Comparison of ENCODE assay signal across 2 cellular contexts in the genomic region with DNA sequence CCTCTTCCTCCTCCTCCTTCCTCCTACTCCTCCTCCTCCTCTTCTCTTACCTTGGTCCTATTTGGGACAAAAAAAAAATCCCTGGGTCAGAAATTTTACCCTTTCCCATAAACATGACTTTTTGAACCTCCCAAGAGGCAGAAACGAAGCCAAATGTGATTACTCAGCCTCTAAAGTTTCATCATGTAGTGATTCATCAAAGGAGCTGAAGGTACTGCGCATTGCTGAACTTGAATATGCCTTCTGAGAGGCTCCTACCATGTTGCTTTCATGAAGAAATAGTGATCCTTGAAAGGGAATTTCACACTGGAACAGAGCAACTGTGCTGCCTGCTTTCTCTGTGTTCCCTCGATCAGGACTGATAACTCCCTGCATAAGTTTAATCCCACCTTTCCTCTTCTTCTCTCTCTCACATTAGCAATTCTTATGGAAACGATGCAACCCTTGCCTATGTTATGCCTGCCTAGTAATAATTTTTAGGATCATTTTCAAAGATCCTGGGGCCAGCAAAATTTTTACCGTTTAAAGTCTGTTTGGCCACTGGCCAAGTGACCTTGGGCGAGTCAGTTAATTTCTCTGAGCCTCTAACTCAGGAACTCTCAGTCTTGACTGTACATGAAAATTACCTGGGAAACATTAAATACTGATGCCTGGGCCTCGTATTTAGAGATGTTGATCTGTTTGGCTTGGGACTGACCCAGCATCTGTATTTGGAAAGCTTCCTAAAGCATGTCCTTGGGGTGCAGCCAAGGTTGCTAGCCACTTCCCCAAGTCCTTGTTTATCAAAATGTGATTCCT.
A peak's percentile ranks its signal among the peaks of the same experiment; 100 is the strongest.
TF ChIP-seq lines count a peak whose summit lies in the region.

No MANE protein-coding gene starts in this region.

TF ChIP-seq in SK-N-SH, 30 proteins besides CTCF, POLR2A, EP300 and RAD21 (continued from another document):
- 0 out of 2 replicates have a peak, but pooled peaks have one; percentile 14 for TF ChIP-seq REST (IDR thresholded peaks at IDR 0.05; ENCODE audit: low read depth, low read length)
- peak; percentile 46; the same call in 1 of the 2 replicates for TF ChIP-seq POLR2AphosphoS5 (IDR thresholded peaks at IDR 0.05; ENCODE audit: low read depth, low read length)
- TF ChIP-seq JUND (IDR thresholded peaks at IDR 0.05), result peak; percentile 90
- TF ChIP-seq, protein P1, sequence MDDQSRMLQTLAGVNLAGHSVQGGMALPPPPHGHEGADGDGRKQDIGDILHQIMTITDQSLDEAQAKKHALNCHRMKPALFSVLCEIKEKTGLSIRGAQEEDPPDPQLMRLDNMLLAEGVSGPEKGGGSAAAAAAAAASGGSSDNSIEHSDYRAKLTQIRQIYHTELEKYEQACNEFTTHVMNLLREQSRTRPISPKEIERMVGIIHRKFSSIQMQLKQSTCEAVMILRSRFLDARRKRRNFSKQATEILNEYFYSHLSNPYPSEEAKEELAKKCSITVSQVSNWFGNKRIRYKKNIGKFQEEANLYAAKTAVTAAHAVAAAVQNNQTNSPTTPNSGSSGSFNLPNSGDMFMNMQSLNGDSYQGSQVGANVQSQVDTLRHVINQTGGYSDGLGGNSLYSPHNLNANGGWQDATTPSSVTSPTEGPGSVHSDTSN (IDR thresholded peaks at IDR 0.05), result peak; percentile 57; the same call in 1 of the 2 replicates
- TF ChIP-seq RXRA (IDR thresholded peaks at IDR 0.05; ENCODE audit: borderline replicate concordance, low read depth), result peak; percentile 96
- peak; percentile 59; the same call in 1 of the 2 replicates for TF ChIP-seq YY1 (IDR thresholded peaks at IDR 0.05; ENCODE audit: low read depth)
- TF ChIP-seq MXI1 (IDR thresholded peaks at IDR 0.05; ENCODE audit: low read depth, low read length), result no peak
- no peak for TF ChIP-seq FOXM1 (IDR thresholded peaks at IDR 0.05; ENCODE audit: low read depth)
- peak; percentile 88 for TF ChIP-seq NFIC (IDR thresholded peaks at IDR 0.05; ENCODE audit: borderline replicate concordance)

TF ChIP-seq in GM23338, 12 proteins besides CTCF, POLR2A, EP300 and RAD21 (continued from another document):
- TF ChIP-seq ZNF462 (CRISPR knock-in tag; IDR thresholded peaks at IDR 0.05) (no peak), REST (IDR thresholded peaks at IDR 0.05; ENCODE audit: unreplicated experiment) (no peak), ZNF331 (CRISPR knock-in tag; IDR thresholded peaks at IDR 0.05; ENCODE audit: low read depth) (no peak)
